8 cellular contexts compared by ENCODE assay signal in genomic region chr19:46350758-46351159, GRCh38. TPM values are rescaled to one million over a fixed set of nuclear protein-coding genes. Genes with fewer than 3 reads are reported as not detected.
A peak's percentile ranks its signal among the peaks of the same experiment; 100 is the strongest.
DNase-seq lines count a peak whose midpoint lies in the region; ATAC-seq and TF ChIP-seq lines count a peak whose summit lies in the region.

No MANE protein-coding gene starts in this region.

- no peak overlapping the region for H2BK12ac ChIP-seq in neuronal stem cell (ENCODE audit: low read length)

- no peaks in the 10 kb centered on the region for H3K27me3 Mint-ChIP-seq in T-cell
- H3K27me3 Mint-ChIP-seq in glutamatergic neuron (ENCODE audit: unreplicated experiment), result peaks cover 9% of the 10 kb centered on the region

- H3K18ac ChIP-seq in neuronal stem cell (ENCODE audit: low read length), result no peak overlapping the region

- H3K4me3 ChIP-seq in duodenal mucosa (ENCODE audit: low read depth in 1 of 2, low read length in 2 of 2), result peak overlapping the region; percentile 32 to 40
- no peak overlapping the region for H3K4me3 ChIP-seq in neuronal stem cell (ENCODE audit: low read length in 2 of 2)

- no peak overlapping the region for H3K23ac ChIP-seq in neuronal stem cell (ENCODE audit: low read depth, low read length, poor library complexity)

- H4K8ac ChIP-seq in neuronal stem cell (ENCODE audit: low read depth, low read length), result no peak overlapping the region

- H2BK120ac ChIP-seq in neuronal stem cell (ENCODE audit: low read depth, low read length), result no peak overlapping the region

- POLR2A ChIA-PET in T-cell (lab: Charles Lee), result no interaction called here

- CTCF ChIA-PET in T-cell (lab: Charles Lee), result interaction anchor here in 1 of 2 donors (0.5 kb wide), 1 partner anchor 20 kb away, joined by 3 read pairs; no protein-coding TSS in a partner anchor

- no peak overlapping the region for H2AK5ac ChIP-seq in neuronal stem cell (ENCODE audit: low read depth, low read length)

- no peak overlapping the region for H3K27ac ChIP-seq in duodenal mucosa (ENCODE audit: low read depth, low read length)
- H3K27ac ChIP-seq in neuronal stem cell (replicated peaks; ENCODE audit: low read length), result no peak overlapping the region

- DNase-seq in T-cell (peak in 18 of 34 experiments; percentile 3 to 46 (median 22)), glutamatergic neuron (no peak), neuronal stem cell (ENCODE audit: low spot score) (no peak), AG08396 (ENCODE audit: low spot score) (no peak), H4 (ENCODE audit: low spot score) (no peak)
- DNase-seq in stimulated activated CD4-positive, alpha-beta T cell treated with anti-CD3 and anti-CD28 coated beads, Interleukin-4, amount 100 ng/mL, for 24 hours, result peak; percentile 44

- WGBS in neuronal stem cell (ENCODE audit: extremely low coverage in 2 of 2, insufficient read length in 2 of 2, insufficient replicate concordance in 1 of 2), 2 donors, result no CpG with 5 or more reads among the region's 8 CpGs

- H3K36me3 ChIP-seq in duodenal mucosa (ENCODE audit: control insufficient read depth in 1 of 2, insufficient read depth in 2 of 2, low read length in 2 of 2) (peaks cover 9 to 24% of the 10 kb centered on the region in 2 donors), neuronal stem cell (replicated peaks in 1 of 2; ENCODE audit: control insufficient read depth in 2 of 2, insufficient read depth in 2 of 2, low read length in 2 of 2) (peaks cover 31 to 68% of the 10 kb centered on the region in 2 donors)

- H3K4ac ChIP-seq in neuronal stem cell (ENCODE audit: low read length), result no peak overlapping the region

- H3K9me3 Mint-ChIP-seq in T-cell (no peaks in the 10 kb centered on the region), glutamatergic neuron (ENCODE audit: unreplicated experiment) (peaks cover 2% of the 10 kb centered on the region)

- H3K27ac Mint-ChIP-seq in T-cell, result peak overlapping the region; percentile 93 to 97
- H3K27ac Mint-ChIP-seq in glutamatergic neuron (ENCODE audit: unreplicated experiment), result no peak overlapping the region

- no peak overlapping the region for H3K4me2 ChIP-seq in neuronal stem cell (ENCODE audit: insufficient read depth, low read length, poor library complexity, severe bottlenecking)

- no peak overlapping the region for H3K14ac ChIP-seq in neuronal stem cell (ENCODE audit: low read length)

- TF ChIP-seq CTCF in glutamatergic neuron (IDR thresholded peaks at IDR 0.05; ENCODE audit: partially characterized antibody, unreplicated experiment), result no peak

- H3K36me3 Mint-ChIP-seq in T-cell (peaks cover 13% of the 10 kb centered on the region), glutamatergic neuron (ENCODE audit: unreplicated experiment) (no peaks in the 10 kb centered on the region)

- H3K27me3 ChIP-seq in duodenal mucosa (ENCODE audit: control insufficient read depth in 1 of 2, insufficient read depth in 2 of 2, low read length in 2 of 2) (no peaks in the 10 kb centered on the region), neuronal stem cell (ENCODE audit: control insufficient read depth in 3 of 3, insufficient read depth in 3 of 3, low read depth in 1 of 3, low read length in 3 of 3) (no peaks in the 10 kb centered on the region)

- H3K9me3 ChIP-seq in duodenal mucosa (ENCODE audit: control insufficient read depth in 1 of 2, low read length in 2 of 2) (no peaks in the 10 kb centered on the region), neuronal stem cell (replicated peaks in 1 of 2; ENCODE audit: control insufficient read depth in 2 of 2, insufficient read depth in 1 of 2, low read depth in 1 of 2, low read length in 2 of 2) (no peaks in the 10 kb centered on the region)

- H3K4me3 Mint-ChIP-seq in T-cell (peak overlapping the region; percentile 46 to 92 (median 62)), glutamatergic neuron (ENCODE audit: unreplicated experiment) (no peak overlapping the region)

- ATAC-seq in T-cell (replicated peaks in 1 of 4), result peak in 2 of 4 experiments; percentile 4 to 31

- no peak overlapping the region for H2AFZ ChIP-seq in neuronal stem cell (ENCODE audit: low read length)

- H3K4me1 Mint-ChIP-seq in T-cell (peaks cover 61 to 82% (median 62%) of the 10 kb centered on the region in 3 donors), glutamatergic neuron (ENCODE audit: low read depth, unreplicated experiment) (peaks cover 5% of the 10 kb centered on the region)

- H3K79me1 ChIP-seq in neuronal stem cell (ENCODE audit: low read depth, low read length), result peaks cover 25% of the 10 kb centered on the region

- H4K91ac ChIP-seq in neuronal stem cell (ENCODE audit: low read depth, low read length, poor library complexity), result no peak overlapping the region

- peak; percentile 26 for TF ChIP-seq POLR2A in GM15510 (IDR thresholded peaks at IDR 0.05; ENCODE audit: borderline replicate concordance, extremely low read depth, insufficient read length)

- no peak overlapping the region for H2BK15ac ChIP-seq in neuronal stem cell (ENCODE audit: low read length)

- peak overlapping the region in 1 of 2 donors; percentile 35 for H3K9ac ChIP-seq in duodenal mucosa (ENCODE audit: low read depth in 1 of 2, low read length in 2 of 2)
- no peak overlapping the region for H3K9ac ChIP-seq in neuronal stem cell (ENCODE audit: low read depth, low read length, poor library complexity)

- H2BK5ac ChIP-seq in neuronal stem cell (ENCODE audit: low read length), result no peak overlapping the region

- peaks cover 44 to 60% of the 10 kb centered on the region in 2 donors for H3K4me1 ChIP-seq in duodenal mucosa (ENCODE audit: control insufficient read depth in 1 of 2, insufficient read depth in 2 of 2, low read length in 2 of 2)
- peaks cover 0 to 12% of the 10 kb centered on the region in 2 donors for H3K4me1 ChIP-seq in neuronal stem cell (ENCODE audit: control insufficient read depth in 2 of 2, insufficient read depth in 1 of 2, low read depth in 1 of 2, low read length in 2 of 2)

RNA-seq across cellular contexts. Expression of gene PPP5C, which starts 3.9 kb away (rescaled TPM):
- total RNA-seq in T-cell, result 10 to 100 TPM; 40.3 to 59.7 (median 42.8) TPM
- total RNA-seq in glutamatergic neuron (ENCODE audit: unreplicated experiment), result 85.8 TPM
- polyA plus RNA-seq in neuronal stem cell (2013, experiment 1 of 2), result 79.2 TPM
- 78.7 TPM for polyA plus RNA-seq in neuronal stem cell (2013, experiment 2 of 2)
- 48.7 and 59.1 TPM in 2 replicates for total RNA-seq in H4 (2014; rRNA removed; shearing (Covaris generic))

RNA-seq across cellular contexts. Expression of gene HIF3A, which starts 53.9 kb away (rescaled TPM):
- total RNA-seq in T-cell, result under 1 TPM in 3 of 5 donors, not detected in 2; 0.13 to 0.76 (median 0.26) TPM
- total RNA-seq in glutamatergic neuron (ENCODE audit: unreplicated experiment), result 4.4 TPM
- polyA plus RNA-seq in neuronal stem cell (2013, experiment 1 of 2), result 26.2 TPM
- 28.6 TPM for polyA plus RNA-seq in neuronal stem cell (2013, experiment 2 of 2)
- not detected in 2 replicates for total RNA-seq in H4 (2014; rRNA removed; shearing (Covaris generic))

Comparison
In these comparisons a context has a peak if more than half of its experiments do, and no peak if none do; other contexts are left out.
1. DNase-seq: peak in T-cell (18 of 34) and stimulated activated CD4-positive, alpha-beta T cell treated with anti-CD3 and anti-CD28 coated beads, Interleukin-4, amount 100 ng/mL, for 24 hours (single experiment); none in glutamatergic neuron (single experiment), neuronal stem cell (single experiment), AG08396 (single experiment) and H4 (single experiment).
2. H3K4me3 ChIP-seq: peak in duodenal mucosa (2 of 2); none in neuronal stem cell (0 of 2).